In the genomic region with DNA sequence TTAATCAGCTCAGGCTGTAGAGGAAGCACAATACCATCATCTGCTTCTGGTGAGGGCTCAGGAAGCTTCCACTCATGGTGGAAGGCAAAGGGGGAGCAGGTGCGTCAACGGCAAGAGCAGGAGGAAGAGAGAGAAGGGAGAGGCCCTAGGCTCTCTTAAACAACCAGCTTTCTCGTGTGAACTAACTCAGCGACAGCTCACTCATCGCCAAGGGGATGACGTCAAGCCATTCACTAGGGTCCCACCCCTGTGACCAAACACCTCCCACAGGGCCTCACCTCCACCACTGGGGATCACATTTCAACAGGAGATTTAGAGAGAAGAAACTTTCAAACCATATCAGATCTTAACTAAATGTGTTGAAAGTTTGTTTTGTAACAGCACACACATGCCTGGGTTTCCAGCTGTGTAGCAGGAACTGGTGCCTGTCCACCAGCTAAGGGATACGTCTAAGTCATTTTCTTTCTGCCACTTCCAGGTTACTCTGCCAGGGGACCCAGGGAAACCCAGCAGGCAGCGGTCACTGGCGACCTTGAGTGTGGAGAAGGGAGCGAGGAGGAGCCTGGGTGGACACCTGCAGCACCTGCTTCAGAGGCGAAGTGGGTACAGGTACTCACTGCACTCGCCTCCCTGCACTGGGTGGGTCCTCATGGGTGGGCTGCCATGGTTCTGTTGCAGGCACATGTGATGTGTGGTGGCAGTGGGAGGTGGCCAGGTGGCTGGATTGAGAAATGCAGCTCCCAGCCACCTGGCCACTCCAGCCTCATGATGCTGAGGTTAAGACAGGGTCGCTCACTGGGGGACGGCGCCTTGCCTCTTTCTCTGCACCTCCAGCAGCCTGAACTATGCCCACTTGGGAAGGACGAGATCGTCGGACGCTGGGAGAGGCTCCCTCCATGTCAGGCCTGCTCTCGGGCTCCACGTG, we compare ENCODE assay signal across 12 cellular contexts. TPM values are rescaled to one million over a fixed set of nuclear protein-coding genes. Genes with fewer than 3 reads are reported as not detected.
A peak's percentile ranks its signal among the peaks of the same experiment; 100 is the strongest.
DNase-seq lines count a peak whose midpoint lies in the region; ATAC-seq and TF ChIP-seq lines count a peak whose summit lies in the region.
"Had no signal": no experiment of that assay in that cellular context is flagged by ENCODE, and none has a peak within 500 bp of the region (broad histone marks: within the 10 kb centered on the region; RNA-seq: fewer than 3 reads in every experiment).

No MANE protein-coding gene starts in this region.

- TF ChIP-seq CTCF in MCF 10A (IDR thresholded peaks at IDR 0.05; ENCODE audit: unreplicated experiment) (no peak), mammary epithelial cell (conservative IDR thresholded peaks at IDR 0.05 in 1 of 2, IDR thresholded peaks at IDR 0.05 in 1 of 2; ENCODE audit: extremely low read depth in 1 of 2, insufficient read depth in 1 of 2, low read depth in 1 of 2, low read length in 2 of 2) (no peak), WTC11 (IDR thresholded peaks at IDR 0.05) (no peak), type B pancreatic cell (conservative IDR thresholded peaks at IDR 0.05) (no peak)

- H3K9me3 Mint-ChIP-seq in MCF 10A (ENCODE audit: unreplicated experiment) (peaks cover 5% of the 10 kb centered on the region), WTC11 (peaks cover 26% of the 10 kb centered on the region), type B pancreatic cell (peaks cover 11% of the 10 kb centered on the region)

- no peak overlapping the region for H3K9ac ChIP-seq in mammary epithelial cell (ENCODE audit: insufficient read depth, low read length)

- WGBS in mammary epithelial cell (ENCODE audit: low coverage, missing lambda C conversion rate), result 64% methylated on average over 19 of the region's 21 CpGs

- no peak overlapping the region for H3K27ac ChIP-seq in mammary epithelial cell (ENCODE audit: insufficient read depth, low read depth, low read length)

- no peaks in the 10 kb centered on the region for H3K27me3 ChIP-seq in mammary epithelial cell (ENCODE audit: insufficient read depth, low read length)

- no peaks in the 10 kb centered on the region for H3K36me3 ChIP-seq in mammary epithelial cell (ENCODE audit: insufficient read depth, low read length)

- H2AFZ ChIP-seq in mammary epithelial cell (ENCODE audit: low read depth, low read length), result no peak overlapping the region

- POLR2A ChIA-PET in MCF 10A (lab: Yijun Ruan, JAX), result interaction anchor here (0.5 to 1.5 kb wide), 2 partner anchors 9 to 11 kb away, joined by 4 read pairs; a partner anchor contains a TSS
- POLR2A ChIA-PET in WTC11 (lab: Charles Lee), result no interaction called here

- H3K79me2 ChIP-seq in mammary epithelial cell (ENCODE audit: insufficient read depth, low read length), result no peaks in the 10 kb centered on the region

- CTCF ChIA-PET in MCF 10A (lab: Yijun Ruan, JAX) (interaction anchor here (0.8 to 1.8 kb wide), 3 partner anchors 9 to 12 kb away, joined by 3 to 4 read pairs (median 4); a partner anchor contains a TSS), mammary epithelial cell (lab: Charles Lee; ENCODE audit: low non-redundant PET) (no interaction called here), WTC11 (lab: Charles Lee) (no interaction called here)

- H3K4me2 ChIP-seq in mammary epithelial cell (ENCODE audit: insufficient read depth, low read depth, low read length), result no peak overlapping the region

- H3K27me3 Mint-ChIP-seq in MCF 10A (ENCODE audit: insufficient read depth, unreplicated experiment) (no peaks in the 10 kb centered on the region), WTC11 (ENCODE audit: low read depth) (peaks cover 20% of the 10 kb centered on the region), type B pancreatic cell (peaks cover 3% of the 10 kb centered on the region)

- DNase-seq in MCF 10A (ENCODE audit: unreplicated experiment) (peak; percentile 83), mammary epithelial cell (no peak), WTC11 (ENCODE audit: low spot score) (peak; percentile 9), iris pigment epithelial cell (ENCODE audit: low read depth) (peak; percentile 40), type B pancreatic cell (ENCODE audit: extremely low spot score, unreplicated experiment) (no peak), NCI-H2081 treated with DMSO at 0.1 percent for 48 hours (lab: John Stamatoyannopoulos, UW) (no peak), superior temporal gyrus (ENCODE audit: extremely low spot score) (no peak)
- DNase-seq: mucosa of descending colon, NCI-H446 treated with DMSO at 0.1 percent for 48 hours had no signal

- in situ Hi-C loops in mammary epithelial cell (cut with MboI; ENCODE audit: low sequenced_read_pairs in 2 of 2), result no loop called here

- no peaks in the 10 kb centered on the region for H3K36me3 Mint-ChIP-seq in MCF 10A (ENCODE audit: insufficient read depth, unreplicated experiment)
- no peaks in the 10 kb centered on the region; the same call in 1 of the 2 replicates for H3K36me3 Mint-ChIP-seq in WTC11
- H3K36me3 Mint-ChIP-seq in type B pancreatic cell, result no peaks in the 10 kb centered on the region
- H3K36me3 Mint-ChIP-seq: CD8-positive, alpha-beta T cell had no signal

- BruUV-seq in MCF 10A (replicated peaks; lab: Mats Ljungman, UMichigan), result no TSS peak
- BruUV-seq in mammary epithelial cell (replicated peaks; lab: Mats Ljungman, UMichigan), result no TSS peak

- no peaks in the 10 kb centered on the region for H3K4me1 ChIP-seq in mammary epithelial cell (ENCODE audit: insufficient read depth, low read length)

- intact Hi-C loops in MCF 10A (cut with micrococcal nuclease) (no loop called here), mammary epithelial cell (cut with micrococcal nuclease) (no loop called here)

- H3K4me3 Mint-ChIP-seq in MCF 10A (ENCODE audit: unreplicated experiment), result no peak overlapping the region
- no peak overlapping the region for H3K4me3 Mint-ChIP-seq in WTC11
- H3K4me3 Mint-ChIP-seq in type B pancreatic cell, result no peak overlapping the region
- H3K4me3 Mint-ChIP-seq: CD8-positive, alpha-beta T cell had no signal

- no peaks in the 10 kb centered on the region for H3K9me3 ChIP-seq in mammary epithelial cell (replicated peaks; ENCODE audit: insufficient read depth, low read length)

- dilution Hi-C loops in mammary epithelial cell (cut with HindIII; ENCODE audit: low sequenced_read_pairs), result no loop called here

- no peaks in the 10 kb centered on the region for H4K20me1 ChIP-seq in mammary epithelial cell (ENCODE audit: insufficient read depth, low read length)

- H3K27ac Mint-ChIP-seq in MCF 10A (ENCODE audit: low read depth, unreplicated experiment) (no peak overlapping the region), WTC11 (no peak overlapping the region), type B pancreatic cell (peak overlapping the region; percentile 40)
- H3K27ac Mint-ChIP-seq: CD8-positive, alpha-beta T cell had no signal

- H3K4me1 Mint-ChIP-seq in MCF 10A (ENCODE audit: insufficient read depth, unreplicated experiment), result peaks cover 9% of the 10 kb centered on the region
- H3K4me1 Mint-ChIP-seq in WTC11, result peaks cover 6% of the 10 kb centered on the region; the same call in 1 of the 2 replicates
- peaks cover 7% of the 10 kb centered on the region for H3K4me1 Mint-ChIP-seq in type B pancreatic cell (ENCODE audit: unreplicated experiment)

- ATAC-seq in WTC11, result no peak
- ATAC-seq in HG02642 (IDR thresholded peaks at IDR 0.05; ENCODE audit: poor library complexity, unreplicated experiment), result no peak
- ATAC-seq: CD8-positive, alpha-beta T cell; GM12878; mucosa of descending colon had no signal

- no peak overlapping the region for H3K4me3 ChIP-seq in mammary epithelial cell (replicated peaks in 1 of 3; ENCODE audit: insufficient read depth in 1 of 3, low read depth in 2 of 3, low read length in 3 of 3)
- H3K4me3 ChIP-seq: GM12878, mucosa of descending colon had no signal

TF ChIP-seq in WTC11, 78 proteins besides CTCF, POLR2A, EP300 and RAD21 (continues in another document):
- TF ChIP-seq, protein P1, sequence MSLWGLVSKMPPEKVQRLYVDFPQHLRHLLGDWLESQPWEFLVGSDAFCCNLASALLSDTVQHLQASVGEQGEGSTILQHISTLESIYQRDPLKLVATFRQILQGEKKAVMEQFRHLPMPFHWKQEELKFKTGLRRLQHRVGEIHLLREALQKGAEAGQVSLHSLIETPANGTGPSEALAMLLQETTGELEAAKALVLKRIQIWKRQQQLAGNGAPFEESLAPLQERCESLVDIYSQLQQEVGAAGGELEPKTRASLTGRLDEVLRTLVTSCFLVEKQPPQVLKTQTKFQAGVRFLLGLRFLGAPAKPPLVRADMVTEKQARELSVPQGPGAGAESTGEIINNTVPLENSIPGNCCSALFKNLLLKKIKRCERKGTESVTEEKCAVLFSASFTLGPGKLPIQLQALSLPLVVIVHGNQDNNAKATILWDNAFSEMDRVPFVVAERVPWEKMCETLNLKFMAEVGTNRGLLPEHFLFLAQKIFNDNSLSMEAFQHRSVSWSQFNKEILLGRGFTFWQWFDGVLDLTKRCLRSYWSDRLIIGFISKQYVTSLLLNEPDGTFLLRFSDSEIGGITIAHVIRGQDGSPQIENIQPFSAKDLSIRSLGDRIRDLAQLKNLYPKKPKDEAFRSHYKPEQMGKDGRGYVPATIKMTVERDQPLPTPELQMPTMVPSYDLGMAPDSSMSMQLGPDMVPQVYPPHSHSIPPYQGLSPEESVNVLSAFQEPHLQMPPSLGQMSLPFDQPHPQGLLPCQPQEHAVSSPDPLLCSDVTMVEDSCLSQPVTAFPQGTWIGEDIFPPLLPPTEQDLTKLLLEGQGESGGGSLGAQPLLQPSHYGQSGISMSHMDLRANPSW (CRISPR knock-in tag; conservative IDR thresholded peaks at IDR 0.05; ENCODE audit: low read depth), result no peak

RNA-seq across cellular contexts. Expression of a gene that starts 8.4 kb away (rescaled TPM):
- total RNA-seq in MCF 10A (2022) (36.9 and 38.9 TPM in 2 replicates), mammary epithelial cell (100 to 1,000 TPM; 238 to 266 TPM), WTC11 (2021) (37.2 to 41.5 TPM (median 40.4 TPM) in 3 replicates), type B pancreatic cell (ENCODE audit: low replicate concordance) (58.0 and 78.0 TPM in 2 replicates)
- polyA plus RNA-seq in mammary epithelial cell, result 178 TPM
- polyA minus RNA-seq in mammary epithelial cell, result 84.2 TPM

Comparison
In these comparisons a context has a peak if more than half of its experiments do, and no peak if none do; other contexts are left out.
1. DNase-seq: peak in MCF 10A (single experiment), WTC11 (single experiment) and iris pigment epithelial cell (single experiment); none in mammary epithelial cell (single experiment), type B pancreatic cell (single experiment), NCI-H2081 treated with DMSO at 0.1 percent for 48 hours (single experiment) and superior temporal gyrus (single experiment).